In genomic region chr5:42404366-42404765, GRCh38 we compare ENCODE assay signal across 33 cellular contexts. TPM values are rescaled to one million over a fixed set of nuclear protein-coding genes. Genes with fewer than 3 reads are reported as not detected.
"Had no signal": no experiment of that assay in that cellular context is flagged by ENCODE, and none has a peak within 500 bp of the region (broad histone marks: within the 10 kb centered on the region; RNA-seq: fewer than 3 reads in every experiment).

No MANE protein-coding gene starts in this region.

- H3K27me3 ChIP-seq: cardiac muscle cell, Peyer's patch had no signal

- H3K36me3 ChIP-seq: cardiac muscle cell, Peyer's patch had no signal

- H3K9me3 Mint-ChIP-seq: activated B cell treated with CpG ODN at 0.5 μM for 24 hours; activated CD8-positive, alpha-beta T cell treated with anti-CD3 and anti-CD28 coated beads for 36 hours; activated naive CD4-positive, alpha-beta T cell treated with anti-CD3 and anti-CD28 coated beads, Interleukin-2, amount 50 U/mL, for 24 hours; activated naive CD8-positive, alpha-beta T cell treated with anti-CD3 and anti-CD28 coated beads, Interleukin-2, amount 10 ng/mL, durations not matched to agents 7 days and 5 days; activated T-helper 2 cell treated with anti-CD3 and anti-CD28 coated beads, Interferon-gamma antibody, Interleukin-2, Interleukin-4, amounts not matched to agents 10 μg/mL and 5 μg/mL and 100 μg/mL, durations not matched to agents 14 hours and 24 hours and 36 hours; brain; central memory CD8-positive, alpha-beta T cell had no signal

- H3K27ac Mint-ChIP-seq: activated B cell treated with CpG ODN at 0.5 μM for 24 hours; activated CD8-positive, alpha-beta T cell treated with anti-CD3 and anti-CD28 coated beads for 36 hours; activated naive CD4-positive, alpha-beta T cell treated with anti-CD3 and anti-CD28 coated beads, Interleukin-2, amount 50 U/mL, for 24 hours; activated naive CD8-positive, alpha-beta T cell treated with anti-CD3 and anti-CD28 coated beads, Interleukin-2, amount 10 ng/mL, durations not matched to agents 7 days and 5 days; activated T-helper 2 cell treated with anti-CD3 and anti-CD28 coated beads, Interferon-gamma antibody, Interleukin-2, Interleukin-4, amounts not matched to agents 10 μg/mL and 5 μg/mL and 100 μg/mL, durations not matched to agents 14 hours and 24 hours and 36 hours; brain had no signal

- FAIRE-seq: K562 had no signal

- DNase-seq: activated B cell treated with CpG ODN at 0.5 μM for 24 hours; activated CD4-positive, alpha-beta T cell treated with anti-CD3 and anti-CD28 coated beads for 48 hours; activated CD4-positive, CD25-positive, alpha-beta regulatory T cell treated with anti-CD3 and anti-CD28 coated beads, Interleukin-2, amount 50 U/mL, for 72 hours; activated CD8-positive, alpha-beta T cell treated with anti-CD3 and anti-CD28 coated beads for 36 hours; activated gamma-delta T cell; activated naive CD4-positive, alpha-beta T cell treated with Interleukin-2 at 50 U/mL for 16 hours; activated naive CD8-positive, alpha-beta T cell treated with anti-CD3 and anti-CD28 coated beads, Interleukin-2, amount 10 ng/mL, durations not matched to agents 7 days and 5 days; activated T-cell treated with anti-CD3 and anti-CD28 coated beads, Interleukin-2, amount 50 U/mL, for 1 hour; anterior cingulate cortex; IMR-90; NCI-H1048; NCI-H1105 treated with DMSO at 0.1 percent for 48 hours; NCI-H1436; NCI-H1694; NCI-H1930; NCI-H2081 treated with DMSO at 0.1 percent for 48 hours; NCI-H345; NCI-H524 treated with DMSO at 0.1 percent for 48 hours; PC-3; Peyer's patch; SIG-M5; SW 1271; T-helper 1 cell; T-helper 2 cell; T-helper 9 cell had no signal

- H3K36me3 Mint-ChIP-seq: activated naive CD4-positive, alpha-beta T cell treated with anti-CD3 and anti-CD28 coated beads, Interleukin-2, amount 50 U/mL, for 24 hours; activated naive CD8-positive, alpha-beta T cell treated with anti-CD3 and anti-CD28 coated beads, Interleukin-2, amount 10 ng/mL, durations not matched to agents 7 days and 5 days; brain had no signal

- H3K4me3 Mint-ChIP-seq: activated B cell treated with CpG ODN at 0.5 μM for 24 hours; activated CD8-positive, alpha-beta T cell treated with anti-CD3 and anti-CD28 coated beads for 36 hours; activated naive CD4-positive, alpha-beta T cell treated with anti-CD3 and anti-CD28 coated beads, Interleukin-2, amount 50 U/mL, for 24 hours; activated naive CD8-positive, alpha-beta T cell treated with anti-CD3 and anti-CD28 coated beads, Interleukin-2, amount 10 ng/mL, durations not matched to agents 7 days and 5 days; brain; central memory CD8-positive, alpha-beta T cell had no signal

- H3K4me3 ChIP-seq: cardiac muscle cell, K562, Peyer's patch had no signal

- H3K27me3 Mint-ChIP-seq: activated B cell treated with CpG ODN at 0.5 μM for 24 hours; activated CD8-positive, alpha-beta T cell treated with anti-CD3 and anti-CD28 coated beads for 36 hours; activated naive CD4-positive, alpha-beta T cell treated with anti-CD3 and anti-CD28 coated beads, Interleukin-2, amount 50 U/mL, for 24 hours; brain; central memory CD8-positive, alpha-beta T cell had no signal

- H3K4me1 Mint-ChIP-seq: activated B cell treated with CpG ODN at 0.5 μM for 24 hours; activated naive CD4-positive, alpha-beta T cell treated with anti-CD3 and anti-CD28 coated beads, Interleukin-2, amount 50 U/mL, for 24 hours; activated naive CD8-positive, alpha-beta T cell treated with anti-CD3 and anti-CD28 coated beads, Interleukin-2, amount 10 ng/mL, durations not matched to agents 7 days and 5 days; brain; central memory CD8-positive, alpha-beta T cell had no signal

- ATAC-seq: activated CD8-positive, alpha-beta T cell treated with anti-CD3 and anti-CD28 coated beads for 36 hours; K562; PC-3; Right ventricle myocardium inferior had no signal

RNA-seq across cellular contexts. Expression of gene GHR, which starts 18.9 kb away (rescaled TPM):
- total RNA-seq: activated B cell treated with CpG ODN at 0.5 μM for 24 hours; activated CD8-positive, alpha-beta memory T cell treated with anti-CD3 and anti-CD28 coated beads for 36 hours; activated CD8-positive, alpha-beta T cell treated with anti-CD3 and anti-CD28 coated beads for 36 hours; activated naive CD8-positive, alpha-beta T cell treated with anti-CD3 and anti-CD28 coated beads, Interleukin-2, amount 10 ng/mL, durations not matched to agents 7 days and 5 days; activated T-helper 2 cell treated with anti-CD3 and anti-CD28 coated beads, Interferon-gamma antibody, Interleukin-2, Interleukin-4, amounts not matched to agents 10 μg/mL and 5 μg/mL and 100 μg/mL, durations not matched to agents 14 hours and 24 hours and 36 hours had no signal
